ENCODE assay signal across 10 cellular contexts in the genomic region with DNA sequence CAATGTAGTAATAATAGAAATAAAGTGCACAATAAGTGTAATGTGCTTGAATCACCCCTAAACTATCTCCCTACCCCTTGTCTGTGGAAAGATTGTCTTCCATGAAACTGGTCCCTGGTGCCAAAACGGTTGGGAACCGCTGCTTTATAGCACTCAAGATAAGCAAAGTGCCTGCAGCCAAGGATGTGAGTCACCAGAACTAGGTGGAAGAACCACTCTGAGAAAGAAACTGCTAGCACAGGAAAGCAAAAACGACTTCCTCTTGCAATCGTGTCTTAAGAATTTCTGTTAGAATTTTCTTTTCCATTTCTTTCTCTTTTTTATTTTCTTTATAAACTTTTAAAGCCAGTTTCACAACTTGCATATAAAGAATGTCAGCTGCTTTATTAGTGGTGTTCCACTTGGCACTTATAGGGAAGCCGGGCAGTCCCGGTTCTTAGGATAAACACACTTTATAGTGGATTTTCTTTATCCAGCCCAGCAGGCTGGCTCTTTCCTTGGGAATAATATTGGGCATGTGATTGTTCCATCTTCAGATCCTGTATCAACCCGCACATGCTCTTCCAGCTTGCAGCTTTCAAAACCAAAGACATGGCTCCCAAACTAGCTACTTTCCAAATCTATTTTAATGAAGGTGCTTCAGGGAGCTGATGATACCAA. TPM values are rescaled to one million over a fixed set of nuclear protein-coding genes. Genes with fewer than 3 reads are reported as not detected.
A peak's percentile ranks its signal among the peaks of the same experiment; 100 is the strongest.
DNase-seq lines count a peak whose midpoint lies in the region; ATAC-seq and TF ChIP-seq lines count a peak whose summit lies in the region.
"Had no signal": no experiment of that assay in that cellular context is flagged by ENCODE, and none has a peak within 500 bp of the region (broad histone marks: within the 10 kb centered on the region; RNA-seq: fewer than 3 reads in every experiment).

No MANE protein-coding gene starts in this region.

- peak overlapping the region; percentile 54 to 58 for H3K27ac ChIP-seq in ascending aorta
- H3K27ac ChIP-seq in lower lobe of right lung, result peak overlapping the region; percentile 40

- no peak for TF ChIP-seq CTCF in CD14-positive monocyte (IDR thresholded peaks at IDR 0.05)
- no peak for TF ChIP-seq CTCF in ascending aorta (IDR thresholded peaks at IDR 0.05)
- no peak for TF ChIP-seq CTCF in lower lobe of right lung (IDR thresholded peaks at IDR 0.05)
- no peak for TF ChIP-seq CTCF in natural killer cell (IDR thresholded peaks at IDR 0.05)

- no peaks in the 10 kb centered on the region for H3K36me3 ChIP-seq in ascending aorta
- H3K36me3 ChIP-seq in lower lobe of right lung, result no peaks in the 10 kb centered on the region

- intact Hi-C loops in CD14-positive monocyte (cut with micrococcal nuclease) (loop anchor here in 1 of 2 donors (5.0 kb wide), 1 partner anchor 34 kb away; the partner anchor contains the start of gene CXCL8), ascending aorta (cut with DNase I) (loop anchor here (5.0 to 10.0 kb wide), 2 partner anchors 41 to 447 kb away; partner anchors contain the start of gene MTHFD2L), lower lobe of right lung (cut with DNase I) (no loop called here), natural killer cell (cut with micrococcal nuclease) (no loop called here)

- H3K4me3 ChIP-seq in ascending aorta (peak overlapping the region in 1 of 2 donors; percentile 19), lower lobe of right lung (no peak overlapping the region)
- H3K4me3 ChIP-seq: GM12878 had no signal

- H3K36me3 Mint-ChIP-seq in CD14-positive monocyte (no peaks in the 10 kb centered on the region), natural killer cell (no peaks in the 10 kb centered on the region)
- H3K36me3 Mint-ChIP-seq in naive thymus-derived CD8-positive, alpha-beta T cell, result no peaks in the 10 kb centered on the region

- H3K4me1 Mint-ChIP-seq in CD14-positive monocyte (peaks cover 67% of the 10 kb centered on the region), natural killer cell (no peaks in the 10 kb centered on the region)
- H3K4me1 Mint-ChIP-seq in naive thymus-derived CD8-positive, alpha-beta T cell, result no peaks in the 10 kb centered on the region

- peak; percentile 72; the same call in 1 of the 2 replicates for TF ChIP-seq EP300 in Ishikawa (IDR thresholded peaks at IDR 0.05; ENCODE audit: borderline replicate concordance)

- peaks cover 0 to 16% of the 10 kb centered on the region in 2 donors for H3K4me1 ChIP-seq in ascending aorta
- H3K4me1 ChIP-seq in lower lobe of right lung, result peaks cover 30% of the 10 kb centered on the region

- no peaks in the 10 kb centered on the region for H3K27me3 Mint-ChIP-seq in CD14-positive monocyte (ENCODE audit: low read depth in 3 of 3)
- no peaks in the 10 kb centered on the region for H3K27me3 Mint-ChIP-seq in natural killer cell (ENCODE audit: low read depth in 2 of 2)
- peaks cover 0 to 3% (median 2%) of the 10 kb centered on the region in 5 donors for H3K27me3 Mint-ChIP-seq in naive thymus-derived CD8-positive, alpha-beta T cell

- ATAC-seq in lower lobe of right lung (peak; percentile 57 to 85), HG02571 (IDR thresholded peaks at IDR 0.05; ENCODE audit: unreplicated experiment) (no peak), natural killer cell (no peak)
- no peak for ATAC-seq in naive thymus-derived CD8-positive, alpha-beta T cell
- ATAC-seq: GM12878 had no signal

- H3K9me3 ChIP-seq in ascending aorta (no peaks in the 10 kb centered on the region), lower lobe of right lung (no peaks in the 10 kb centered on the region)

- no peak for TF ChIP-seq RAD21 in Ishikawa (IDR thresholded peaks at IDR 0.05; ENCODE audit: low read depth)

- POLR2A ChIA-PET in naive thymus-derived CD8-positive, alpha-beta T cell (lab: Charles Lee), result no interaction called here

- H3K27ac Mint-ChIP-seq in CD14-positive monocyte, result peak overlapping the region; percentile 61 to 89 (median 80)
- no peak overlapping the region for H3K27ac Mint-ChIP-seq in natural killer cell
- H3K27ac Mint-ChIP-seq in naive thymus-derived CD8-positive, alpha-beta T cell, result no peak overlapping the region
- H3K27ac Mint-ChIP-seq: T-helper 1 cell treated with Interleukin-12 subunit alpha and Interleukin-12 subunit beta and Interleukin-4 antibody, amounts not matched to agents 30 μg/mL and 1 μg/mL, for 36 hours had no signal

- H3K27me3 ChIP-seq in ascending aorta (no peaks in the 10 kb centered on the region), lower lobe of right lung (ENCODE audit: low read depth) (no peaks in the 10 kb centered on the region)

- DNase-seq in CD14-positive monocyte (ENCODE audit: low spot score) (peak; percentile 67), ascending aorta (ENCODE audit: low spot score in 2 of 2) (peak; percentile 12 to 85), lower lobe of right lung (peak; percentile 53), natural killer cell (no peak), NCI-H774 (lab: John Stamatoyannopoulos, UW) (no peak)
- no peak for DNase-seq in naive thymus-derived CD8-positive, alpha-beta T cell

- H3K9me3 Mint-ChIP-seq in CD14-positive monocyte (no peaks in the 10 kb centered on the region), natural killer cell (peaks cover 4 to 5% of the 10 kb centered on the region in 2 donors)
- H3K9me3 Mint-ChIP-seq in naive thymus-derived CD8-positive, alpha-beta T cell, result no peaks in the 10 kb centered on the region
- H3K9me3 Mint-ChIP-seq: T-helper 1 cell treated with Interleukin-12 subunit alpha and Interleukin-12 subunit beta and Interleukin-4 antibody, amounts not matched to agents 30 μg/mL and 1 μg/mL, for 36 hours had no signal

- H3K4me3 Mint-ChIP-seq in CD14-positive monocyte (peak overlapping the region in 1 of 2 donors; percentile 35), natural killer cell (no peak overlapping the region)
- no peak overlapping the region for H3K4me3 Mint-ChIP-seq in naive thymus-derived CD8-positive, alpha-beta T cell
- H3K4me3 Mint-ChIP-seq: T-helper 1 cell treated with Interleukin-12 subunit alpha and Interleukin-12 subunit beta and Interleukin-4 antibody, amounts not matched to agents 30 μg/mL and 1 μg/mL, for 36 hours had no signal

TF ChIP-seq in Ishikawa, 13 proteins besides CTCF, POLR2A, EP300 and RAD21:
- TF ChIP-seq TAF1 (IDR thresholded peaks at IDR 0.05; ENCODE audit: low read depth) (no peak), TCF12 (IDR thresholded peaks at IDR 0.05; ENCODE audit: low read depth) (peak; percentile 66), MAX (IDR thresholded peaks at IDR 0.05) (no peak), USF1 (IDR thresholded peaks at IDR 0.05) (no peak), NFIC (IDR thresholded peaks at IDR 0.05) (peak; percentile 70), TEAD4 (IDR thresholded peaks at IDR 0.05) (peak; percentile 32; the same call in 1 of the 2 replicates), CREB1 (IDR thresholded peaks at IDR 0.05; ENCODE audit: low read depth) (no peak), FOXM1 (IDR thresholded peaks at IDR 0.05; ENCODE audit: borderline replicate concordance, low read depth) (peak; percentile 34; the same call in 1 of the 2 replicates), ZBTB7A (IDR thresholded peaks at IDR 0.05; ENCODE audit: low read depth) (no peak), EGR1 (IDR thresholded peaks at IDR 0.05) (no peak), YY1 (IDR thresholded peaks at IDR 0.05; ENCODE audit: low read depth) (no peak), CEBPB (IDR thresholded peaks at IDR 0.05) (no peak)
- TF ChIP-seq, protein P1, sequence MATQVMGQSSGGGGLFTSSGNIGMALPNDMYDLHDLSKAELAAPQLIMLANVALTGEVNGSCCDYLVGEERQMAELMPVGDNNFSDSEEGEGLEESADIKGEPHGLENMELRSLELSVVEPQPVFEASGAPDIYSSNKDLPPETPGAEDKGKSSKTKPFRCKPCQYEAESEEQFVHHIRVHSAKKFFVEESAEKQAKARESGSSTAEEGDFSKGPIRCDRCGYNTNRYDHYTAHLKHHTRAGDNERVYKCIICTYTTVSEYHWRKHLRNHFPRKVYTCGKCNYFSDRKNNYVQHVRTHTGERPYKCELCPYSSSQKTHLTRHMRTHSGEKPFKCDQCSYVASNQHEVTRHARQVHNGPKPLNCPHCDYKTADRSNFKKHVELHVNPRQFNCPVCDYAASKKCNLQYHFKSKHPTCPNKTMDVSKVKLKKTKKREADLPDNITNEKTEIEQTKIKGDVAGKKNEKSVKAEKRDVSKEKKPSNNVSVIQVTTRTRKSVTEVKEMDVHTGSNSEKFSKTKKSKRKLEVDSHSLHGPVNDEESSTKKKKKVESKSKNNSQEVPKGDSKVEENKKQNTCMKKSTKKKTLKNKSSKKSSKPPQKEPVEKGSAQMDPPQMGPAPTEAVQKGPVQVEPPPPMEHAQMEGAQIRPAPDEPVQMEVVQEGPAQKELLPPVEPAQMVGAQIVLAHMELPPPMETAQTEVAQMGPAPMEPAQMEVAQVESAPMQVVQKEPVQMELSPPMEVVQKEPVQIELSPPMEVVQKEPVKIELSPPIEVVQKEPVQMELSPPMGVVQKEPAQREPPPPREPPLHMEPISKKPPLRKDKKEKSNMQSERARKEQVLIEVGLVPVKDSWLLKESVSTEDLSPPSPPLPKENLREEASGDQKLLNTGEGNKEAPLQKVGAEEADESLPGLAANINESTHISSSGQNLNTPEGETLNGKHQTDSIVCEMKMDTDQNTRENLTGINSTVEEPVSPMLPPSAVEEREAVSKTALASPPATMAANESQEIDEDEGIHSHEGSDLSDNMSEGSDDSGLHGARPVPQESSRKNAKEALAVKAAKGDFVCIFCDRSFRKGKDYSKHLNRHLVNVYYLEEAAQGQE (IDR thresholded peaks at IDR 0.05; ENCODE audit: low read depth), result no peak
TF ChIP-seq in Ishikawa: peak in this region for 4.

RNA-seq across cellular contexts. Expression of gene CXCL8, which starts 32.3 kb away (rescaled TPM):
- polyA plus RNA-seq in CD14-positive monocyte, result 100 to 1,000 TPM; 275 to 328 TPM
- total RNA-seq in ascending aorta, result not detected
- 6.2 TPM for total RNA-seq in lower lobe of right lung
- 100 to 1,000 TPM in 1 of 3 donors, 10 to 100 TPM in 2; 59.5 to 460 (median 81.1) TPM for total RNA-seq in natural killer cell
- total RNA-seq in naive thymus-derived CD8-positive, alpha-beta T cell, result 1 to 10 TPM; 1.1 to 1.2 TPM
- under 1 TPM in 2 of 3 donors, not detected in 1; 0.09 to 0.22 TPM for polyA plus RNA-seq in naive thymus-derived CD8-positive, alpha-beta T cell

Comparison
In these comparisons a context has a peak if more than half of its experiments do, and no peak if none do; other contexts are left out.
1. DNase-seq: peak in CD14-positive monocyte (single experiment), ascending aorta (2 of 2) and lower lobe of right lung (single experiment); none in natural killer cell (single experiment), NCI-H774 (single experiment) and naive thymus-derived CD8-positive, alpha-beta T cell (0 of 10).
2. H3K27ac Mint-ChIP-seq: peak in CD14-positive monocyte (7 of 7); none in natural killer cell (0 of 2) and naive thymus-derived CD8-positive, alpha-beta T cell (0 of 10).
3. ATAC-seq: peak in lower lobe of right lung (2 of 2); none in HG02571 (single experiment), natural killer cell (0 of 3) and naive thymus-derived CD8-positive, alpha-beta T cell (0 of 2).